In the genomic region with DNA sequence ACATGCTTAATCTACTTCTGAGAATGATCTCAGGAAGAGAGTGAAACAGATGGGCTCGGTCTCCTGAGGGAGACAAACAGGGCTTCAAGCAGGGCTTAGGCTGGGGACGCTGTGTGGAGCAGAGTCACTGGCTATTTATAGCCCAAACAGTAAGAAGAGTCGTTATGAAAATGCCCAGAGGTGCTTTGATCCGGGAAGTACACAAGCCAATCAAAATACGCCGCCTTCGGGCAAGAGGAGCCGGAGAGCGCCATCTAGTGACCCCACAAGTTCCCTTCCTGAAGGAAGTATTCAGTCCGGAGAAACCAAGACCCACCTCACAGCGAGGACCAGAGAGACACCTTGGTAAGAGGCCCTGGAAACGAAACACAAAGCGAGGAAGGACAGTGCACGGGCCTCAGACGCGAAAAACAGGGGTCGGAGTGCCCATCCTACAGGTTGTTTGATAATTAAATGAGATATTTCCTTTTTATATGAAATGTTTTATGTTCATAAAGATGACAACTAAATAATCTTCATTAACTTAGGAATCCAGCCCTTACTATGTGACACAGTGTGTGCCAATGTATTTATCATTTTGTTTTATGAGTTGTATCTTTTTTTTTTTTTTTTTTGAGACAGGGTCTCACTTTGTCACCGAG, we compare ENCODE assay signal across 8 cellular contexts. TPM values are rescaled to one million over a fixed set of nuclear protein-coding genes. Genes with fewer than 3 reads are reported as not detected.
DNase-seq lines count a peak whose midpoint lies in the region; ATAC-seq lines count a peak whose summit lies in the region.

No MANE protein-coding gene starts in this region.

- CTCF ChIA-PET in CD4-positive, alpha-beta memory T cell (lab: Charles Lee; ENCODE audit: partially characterized antibody): interaction anchor here (0.7 to 1.4 kb wide), 6 partner anchors 192 to 252 kb away, joined by 3 to 6 read pairs (median 4); no protein-coding TSS in a partner anchor
- CTCF ChIA-PET in activated CD4-positive, alpha-beta T cell treated with anti-CD3 and anti-CD28 coated beads, Interleukin-2, amount 10 ng/mL, durations not matched to agents 7 days and 5 days (lab: Charles Lee): no interaction called here

- no peaks in the 10 kb centered on the region for H3K9me3 ChIP-seq in CD4-positive, alpha-beta memory T cell (ENCODE audit: control insufficient read depth in 1 of 2, low read length in 2 of 2)

- H3K27ac ChIP-seq in CD4-positive, alpha-beta memory T cell (ENCODE audit: low read depth, low read length): no peak overlapping the region

- no peaks in the 10 kb centered on the region for H3K27me3 ChIP-seq in CD4-positive, alpha-beta memory T cell (ENCODE audit: insufficient read depth, low read length)

- H3K4me3 ChIP-seq in CD4-positive, alpha-beta memory T cell (ENCODE audit: low read length in 2 of 2): peak overlapping the region in 1 of 2 donors; percentile 4

- intact Hi-C loops in CD4-positive, alpha-beta memory T cell (cut with micrococcal nuclease): loop anchor here (1.0 to 5.0 kb wide), 4 partner anchors 53 to 1546 kb away; a partner anchor contains a TSS

- H3K4me1 Mint-ChIP-seq in CD4-positive, alpha-beta memory T cell: peaks cover 3 to 13% (median 6%) of the 10 kb centered on the region in 4 donors
- H3K4me1 Mint-ChIP-seq in activated CD4-positive, alpha-beta T cell treated with anti-CD3 and anti-CD28 coated beads, Interleukin-2, amount 10 ng/mL, durations not matched to agents 7 days and 5 days: peaks cover 7% of the 10 kb centered on the region

- H3K27ac Mint-ChIP-seq in CD4-positive, alpha-beta memory T cell: peak overlapping the region in 5 of 7 donors; percentile 11 to 53 (median 31)
- H3K27ac Mint-ChIP-seq in activated CD4-positive, alpha-beta T cell treated with anti-CD3 and anti-CD28 coated beads, Interleukin-2, amount 10 ng/mL, durations not matched to agents 7 days and 5 days: peak overlapping the region; percentile 66

- peaks cover 10% of the 10 kb centered on the region for H3K4me1 ChIP-seq in CD4-positive, alpha-beta memory T cell (ENCODE audit: insufficient read depth, low read length)

- peaks cover 0 to 4% of the 10 kb centered on the region in 2 donors for H3K36me3 Mint-ChIP-seq in CD4-positive, alpha-beta memory T cell
- H3K36me3 Mint-ChIP-seq in activated CD4-positive, alpha-beta T cell treated with anti-CD3 and anti-CD28 coated beads, Interleukin-2, amount 10 ng/mL, durations not matched to agents 7 days and 5 days (ENCODE audit: low read depth): no peaks in the 10 kb centered on the region

- peaks cover 0 to 7% (median 4%) of the 10 kb centered on the region in 8 donors for H3K9me3 Mint-ChIP-seq in CD4-positive, alpha-beta memory T cell
- peaks cover 6% of the 10 kb centered on the region for H3K9me3 Mint-ChIP-seq in activated CD4-positive, alpha-beta T cell treated with anti-CD3 and anti-CD28 coated beads, Interleukin-2, amount 10 ng/mL, durations not matched to agents 7 days and 5 days

- POLR2A ChIA-PET in CD4-positive, alpha-beta memory T cell (lab: Charles Lee; ENCODE audit: partially characterized antibody): no interaction called here
- POLR2A ChIA-PET in activated CD4-positive, alpha-beta T cell treated with anti-CD3 and anti-CD28 coated beads, Interleukin-2, amount 10 ng/mL, durations not matched to agents 7 days and 5 days (lab: Charles Lee): no interaction called here

- H3K27me3 Mint-ChIP-seq in CD4-positive, alpha-beta memory T cell: no peaks in the 10 kb centered on the region
- H3K27me3 Mint-ChIP-seq in activated CD4-positive, alpha-beta T cell treated with anti-CD3 and anti-CD28 coated beads, Interleukin-2, amount 10 ng/mL, durations not matched to agents 7 days and 5 days: no peaks in the 10 kb centered on the region

- peak overlapping the region; percentile 38 to 85 (median 74) for H3K4me3 Mint-ChIP-seq in CD4-positive, alpha-beta memory T cell
- H3K4me3 Mint-ChIP-seq in activated CD4-positive, alpha-beta T cell treated with anti-CD3 and anti-CD28 coated beads, Interleukin-2, amount 10 ng/mL, durations not matched to agents 7 days and 5 days: no peak overlapping the region

- DNase-seq in CD4-positive, alpha-beta memory T cell: peak; percentile 74 to 80 (median 77)
- DNase-seq in NCI-H748 (lab: John Stamatoyannopoulos, UW; ENCODE audit: unreplicated experiment): peak; percentile 92
- peak; percentile 87 for DNase-seq in activated CD4-positive, alpha-beta T cell treated with anti-CD3 and anti-CD28 coated beads, Interleukin-2, amount 10 ng/mL, durations not matched to agents 7 days and 5 days
- DNase-seq in dermis blood vessel endothelial cell: peak; percentile 95
- DNase-seq in lung microvascular endothelial cell (ENCODE audit: low read depth in 2 of 2): peak; percentile 92 to 95
- peak; percentile 54 to 61 (median 59) for DNase-seq in stimulated activated CD4-positive, alpha-beta T cell treated with anti-CD3 and anti-CD28 coated beads, TNF-alpha, amount 100 ng/mL, for 4 hours (ENCODE audit: low read depth in 3 of 3)

- H3K36me3 ChIP-seq in CD4-positive, alpha-beta memory T cell (ENCODE audit: insufficient read depth, low read length): no peaks in the 10 kb centered on the region

- ATAC-seq in GM19452 (IDR thresholded peaks at IDR 0.05; ENCODE audit: unreplicated experiment): peak; percentile 99
- ATAC-seq in HG03558 (IDR thresholded peaks at IDR 0.05; ENCODE audit: extremely low read depth, unreplicated experiment): peak; percentile 91

RNA-seq across cellular contexts. Expression of a gene that starts 25.0 kb away (rescaled TPM):
- 1 to 10 TPM; 2.4 to 3.0 TPM for total RNA-seq in CD4-positive, alpha-beta memory T cell
- polyA plus RNA-seq in CD4-positive, alpha-beta memory T cell: 1 to 10 TPM; 3.4 to 4.8 TPM
- total RNA-seq in activated CD4-positive, alpha-beta T cell treated with anti-CD3 and anti-CD28 coated beads, Interleukin-2, amount 10 ng/mL, durations not matched to agents 7 days and 5 days: 10 to 100 TPM in 1 of 2 experiments, 1 to 10 TPM in 1; 9.4 to 10.9 TPM
- total RNA-seq in dermis blood vessel endothelial cell (52.8 and 58.3 TPM in 2 replicates), lung microvascular endothelial cell (39.4 and 39.9 TPM in 2 replicates)
